Comparison of ENCODE assay signal across 10 cellular contexts in genomic region chr10:3452683-3453388, GRCh38.
DNase-seq lines count a peak whose midpoint lies in the region; ATAC-seq and TF ChIP-seq lines count a peak whose summit lies in the region.
"Had no signal": no experiment of that assay in that cellular context is flagged by ENCODE, and none has a peak within 500 bp of the region (broad histone marks: within the 10 kb centered on the region; RNA-seq: fewer than 3 reads in every experiment).

No MANE protein-coding gene starts in this region.

- intact Hi-C loops in IMR-90 (cut with micrococcal nuclease) (loop anchor here (1.0 to 5.0 kb wide), 10 partner anchors 16 to 1319 kb away; no protein-coding TSS in a partner anchor), colonic mucosa (cut with DNase I) (no loop called here), OCI-LY7 (cut with micrococcal nuclease; ENCODE audit: unreplicated experiment) (no loop called here)

- H3K4me1 ChIP-seq in IMR-90 (ENCODE audit: control insufficient read depth, insufficient read depth, low read length), result peaks cover 13% of the 10 kb centered on the region
- no peaks in the 10 kb centered on the region for H3K4me1 ChIP-seq in colonic mucosa
- peaks cover 0 to 33% (median 15%) of the 10 kb centered on the region in 4 donors for H3K4me1 ChIP-seq in tibial nerve
- H3K4me1 ChIP-seq in OCI-LY7 (ENCODE audit: insufficient read depth, low read length, poor library complexity, severe bottlenecking), result no peaks in the 10 kb centered on the region

- no peaks in the 10 kb centered on the region for H3K9me3 ChIP-seq in IMR-90 (ENCODE audit: control insufficient read depth, insufficient read depth, low read length)
- no peaks in the 10 kb centered on the region for H3K9me3 ChIP-seq in colonic mucosa
- no peaks in the 10 kb centered on the region for H3K9me3 ChIP-seq in tibial nerve
- no peaks in the 10 kb centered on the region for H3K9me3 ChIP-seq in OCI-LY7 (ENCODE audit: low read length)

- peak overlapping the region; percentile 13 to 81 for H4K8ac ChIP-seq in IMR-90 (ENCODE audit: low read depth in 2 of 2, low read length in 2 of 2)

- peak overlapping the region; percentile 59 for H3K14ac ChIP-seq in IMR-90 (replicated peaks; ENCODE audit: low read depth, low read length)

- no peaks in the 10 kb centered on the region; the same call in 1 of the 2 replicates for H3K9me2 ChIP-seq in OCI-LY7 (ENCODE audit: insufficient read depth, low read length)

- peak overlapping the region; percentile 90 for H3K4ac ChIP-seq in IMR-90 (ENCODE audit: low read depth, low read length)

- no peak overlapping the region for H2AK5ac ChIP-seq in IMR-90 (ENCODE audit: low read depth, low read length)

- peak overlapping the region; percentile 69 for H4K91ac ChIP-seq in IMR-90 (ENCODE audit: insufficient read depth, low read depth, low read length)

- H2BK5ac ChIP-seq in IMR-90 (ENCODE audit: low read depth, low read length, poor library complexity, severe bottlenecking), result peak overlapping the region; percentile 94

- H3K9ac ChIP-seq in IMR-90 (ENCODE audit: low read depth, low read length), result peak overlapping the region; percentile 68
- H3K9ac ChIP-seq in colonic mucosa (ENCODE audit: low read depth in 2 of 2, low read length in 2 of 2), result no peak overlapping the region

- peak overlapping the region; percentile 62 for H3K18ac ChIP-seq in IMR-90 (ENCODE audit: low read depth, low read length)

- H4K5ac ChIP-seq in IMR-90 (ENCODE audit: low read depth, low read length), result peak overlapping the region; percentile 59; the same call in 1 of the 2 replicates

- peak; percentile 60 for ATAC-seq in IMR-90 (ENCODE audit: low read depth)
- no peak for ATAC-seq in HG02884 (IDR thresholded peaks at IDR 0.05; ENCODE audit: unreplicated experiment)

- DNase-seq in IMR-90 (peak; percentile 90), colonic mucosa (peak; percentile 9), kidney tubule cell (ENCODE audit: low spot score) (peak; percentile 76), tibial nerve (ENCODE audit: low spot score in 2 of 2) (peak in 1 of 2 donors; percentile 36), OCI-LY7 (ENCODE audit: low spot score) (no peak), NCI-H2196 treated with DMSO at 0.1 percent for 48 hours (lab: John Stamatoyannopoulos, UW; ENCODE audit: unreplicated experiment) (no peak)
- DNase-seq: activated CD4-positive, alpha-beta T cell treated with anti-CD3 and anti-CD28 coated beads, Interleukin-2, amount 50 U/mL, for 48 hours; NCI-H524 treated with DMSO at 0.1 percent for 48 hours; stimulated activated CD4-positive, alpha-beta T cell treated with anti-CD3 and anti-CD28 coated beads, Interleukin-4, amount 100 ng/mL, for 24 hours had no signal

- in situ Hi-C loops in IMR-90 (cut with MboI; ENCODE audit: low sequenced_read_pairs), result no loop called here

- H3K4me3 ChIP-seq in IMR-90 (ENCODE audit: insufficient read depth, low read depth, low read length), result no peak overlapping the region
- H3K4me3 ChIP-seq in colonic mucosa, result no peak overlapping the region
- H3K4me3 ChIP-seq in tibial nerve, result no peak overlapping the region
- H3K4me3 ChIP-seq in OCI-LY7 (ENCODE audit: low read depth, low read length, poor library complexity, severe bottlenecking), result no peak overlapping the region

- dilution Hi-C loops in IMR-90 (cut with HindIII; ENCODE audit: low sequenced_read_pairs, unreplicated experiment), result no loop called here

- TF ChIP-seq POLR2A in IMR-90 (IDR thresholded peaks at IDR 0.05; ENCODE audit: low read depth, low read length) (no peak), tibial nerve (IDR thresholded peaks at IDR 0.05) (no peak)

- H3K79me1 ChIP-seq in IMR-90 (ENCODE audit: low read depth in 1 of 2, low read length in 2 of 2), result no peaks in the 10 kb centered on the region

- peak overlapping the region; percentile 68; the same call in 2 of the 3 replicates for H2BK15ac ChIP-seq in IMR-90 (ENCODE audit: low read depth, low read length)

- no peak for TF ChIP-seq CTCF in IMR-90 (conservative IDR thresholded peaks at IDR 0.05; ENCODE audit: low read depth, low read length)
- TF ChIP-seq CTCF in colonic mucosa (IDR thresholded peaks at IDR 0.05), result no peak
- no peak for TF ChIP-seq CTCF in tibial nerve (IDR thresholded peaks at IDR 0.05)
- TF ChIP-seq CTCF in OCI-LY7 (conservative IDR thresholded peaks at IDR 0.05; ENCODE audit: low read length), result no peak

- POLR2A ChIA-PET in IMR-90 (lab: Charles Lee; ENCODE audit: unreplicated experiment), result interaction anchor here (0.6 to 0.9 kb wide), 4 partner anchors 328 to 798 kb away, joined by 3 to 5 read pairs (median 4); no protein-coding TSS in a partner anchor
- POLR2A ChIA-PET in OCI-LY7 (lab: Charles Lee), result interaction anchor here (0.7 kb wide), 1 partner anchor 40 kb away, joined by 4 read pairs; no protein-coding TSS in a partner anchor

- peak overlapping the region; percentile 71 for H2BK20ac ChIP-seq in IMR-90 (ENCODE audit: low read depth, low read length)

- peak overlapping the region; percentile 95 for H3K27ac ChIP-seq in IMR-90 (ENCODE audit: insufficient read depth, low read length)
- peak overlapping the region; percentile 40 for H3K27ac ChIP-seq in colonic mucosa
- peak overlapping the region; percentile 31 to 84 (median 76) for H3K27ac ChIP-seq in tibial nerve
- H3K27ac ChIP-seq in OCI-LY7 (ENCODE audit: low read depth, low read length, poor library complexity, severe bottlenecking), result no peak overlapping the region

- CTCF ChIA-PET in IMR-90 (lab: Yijun Ruan, JAX) (interaction anchor here (0.8 to 1.7 kb wide), 5 partner anchors 9 to 453 kb away, joined by 3 to 5 read pairs (median 3); no protein-coding TSS in a partner anchor), OCI-LY7 (lab: Charles Lee; ENCODE audit: unreplicated experiment) (no interaction called here)

- no CpG with 5 or more reads among the region's 7 CpGs for WGBS in IMR-90 (ENCODE audit: extremely low coverage in 2 of 2, insufficient read length in 1 of 2), 2 experiments
- 17 to 20% methylated on average over 7 of the region's 7 CpGs for WGBS in tibial nerve, 2 donors

- BruUV-seq in IMR-90 (replicated peaks; lab: Mats Ljungman, UMichigan) (no TSS peak), OCI-LY7 (replicated peaks; lab: Mats Ljungman, UMichigan) (no TSS peak)

- peak overlapping the region; percentile 72 for H3K56ac ChIP-seq in IMR-90 (ENCODE audit: extremely low read depth, insufficient read depth, low read length)

- TF ChIP-seq RAD21 in IMR-90 (IDR thresholded peaks at IDR 0.05; ENCODE audit: low read length), result no peak

- H2AK9ac ChIP-seq in IMR-90 (replicated peaks; ENCODE audit: low read depth, low read length, poor library complexity), result no peak overlapping the region

- H3K9me1 ChIP-seq in IMR-90 (ENCODE audit: insufficient read depth, low read length), result peaks cover 11% of the 10 kb centered on the region

- H3K36me3 ChIP-seq in IMR-90 (ENCODE audit: control insufficient read depth, insufficient read depth, low read length), result no peaks in the 10 kb centered on the region
- H3K36me3 ChIP-seq in colonic mucosa, result no peaks in the 10 kb centered on the region
- H3K36me3 ChIP-seq in tibial nerve, result no peaks in the 10 kb centered on the region
- no peaks in the 10 kb centered on the region for H3K36me3 ChIP-seq in OCI-LY7 (ENCODE audit: insufficient read depth, low read length)

- H2AFZ ChIP-seq in IMR-90 (replicated peaks; ENCODE audit: low read length, poor library complexity) (no peak overlapping the region), OCI-LY7 (ENCODE audit: low read length) (no peak overlapping the region)

- H3K79me2 ChIP-seq in OCI-LY7 (ENCODE audit: insufficient read depth, low read depth, low read length), result no peaks in the 10 kb centered on the region

- H4K20me1 ChIP-seq in IMR-90 (ENCODE audit: insufficient read depth, low read length) (no peaks in the 10 kb centered on the region), OCI-LY7 (ENCODE audit: insufficient read depth, low read length) (no peaks in the 10 kb centered on the region)

- peak overlapping the region; percentile 82 for H3K23ac ChIP-seq in IMR-90 (ENCODE audit: low read depth, low read length)

- peak; percentile 52 to 85 for TF ChIP-seq EP300 in tibial nerve (IDR thresholded peaks at IDR 0.05)

- H3K27me3 ChIP-seq in IMR-90 (ENCODE audit: control insufficient read depth, insufficient read depth, low read length) (no peaks in the 10 kb centered on the region), colonic mucosa (no peaks in the 10 kb centered on the region), tibial nerve (no peaks in the 10 kb centered on the region)

- peak overlapping the region; percentile 75 for H3K4me2 ChIP-seq in IMR-90 (ENCODE audit: low read depth, low read length)
- H3K4me2 ChIP-seq in OCI-LY7 (ENCODE audit: low read length), result no peak overlapping the region

- H2BK120ac ChIP-seq in IMR-90 (ENCODE audit: low read depth, low read length), result peak overlapping the region; percentile 87

TF ChIP-seq in IMR-90, 13 proteins besides CTCF, POLR2A, EP300 and RAD21 (continues in another document):
- no peak for TF ChIP-seq RCOR1 (IDR thresholded peaks at IDR 0.05; ENCODE audit: insufficient replicate concordance, low read length)
- peak; percentile 73 for TF ChIP-seq CEBPB (IDR thresholded peaks at IDR 0.05; ENCODE audit: low read depth, low read length)
- TF ChIP-seq NFE2L2 (IDR thresholded peaks at IDR 0.05; ENCODE audit: low read depth, low read length), result 0 out of 2 replicates have a peak, but pooled peaks have one; percentile 14
- peak; percentile 24; the same call in 1 of the 2 replicates for TF ChIP-seq MXI1 (IDR thresholded peaks at IDR 0.05; ENCODE audit: borderline replicate concordance, low read depth, low read length)
- TF ChIP-seq BHLHE40 (IDR thresholded peaks at IDR 0.05; ENCODE audit: low read depth, low read length), result no peak
- TF ChIP-seq, protein P1, sequence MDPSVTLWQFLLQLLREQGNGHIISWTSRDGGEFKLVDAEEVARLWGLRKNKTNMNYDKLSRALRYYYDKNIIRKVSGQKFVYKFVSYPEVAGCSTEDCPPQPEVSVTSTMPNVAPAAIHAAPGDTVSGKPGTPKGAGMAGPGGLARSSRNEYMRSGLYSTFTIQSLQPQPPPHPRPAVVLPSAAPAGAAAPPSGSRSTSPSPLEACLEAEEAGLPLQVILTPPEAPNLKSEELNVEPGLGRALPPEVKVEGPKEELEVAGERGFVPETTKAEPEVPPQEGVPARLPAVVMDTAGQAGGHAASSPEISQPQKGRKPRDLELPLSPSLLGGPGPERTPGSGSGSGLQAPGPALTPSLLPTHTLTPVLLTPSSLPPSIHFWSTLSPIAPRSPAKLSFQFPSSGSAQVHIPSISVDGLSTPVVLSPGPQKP (IDR thresholded peaks at IDR 0.05; ENCODE audit: borderline replicate concordance, low read depth, low read length), result no peak
- no peak for TF ChIP-seq RFX5 (IDR thresholded peaks at IDR 0.05; ENCODE audit: low read depth, low read length)
- TF ChIP-seq MAZ (IDR thresholded peaks at IDR 0.05; ENCODE audit: borderline replicate concordance, low read depth, low read length), result no peak
- peak; percentile 51; the same call in 1 of the 2 replicates for TF ChIP-seq FOS (IDR thresholded peaks at IDR 0.05; ENCODE audit: low read depth, low read length)
- TF ChIP-seq CHD1 (IDR thresholded peaks at IDR 0.05; ENCODE audit: low read depth, low read length), result no peak
- no peak for TF ChIP-seq SMC3 (IDR thresholded peaks at IDR 0.05; ENCODE audit: low read depth, low read length)
- no peak for TF ChIP-seq MAFK (IDR thresholded peaks at IDR 0.05; ENCODE audit: low read depth, low read length)

Comparison
In these comparisons a context has a peak if more than half of its experiments do, and no peak if none do; other contexts are left out.
1. DNase-seq: peak in IMR-90 (single experiment), colonic mucosa (single experiment) and kidney tubule cell (single experiment); none in OCI-LY7 (single experiment) and NCI-H2196 treated with DMSO at 0.1 percent for 48 hours (single experiment).